ENCODE assay signal across 8 cellular contexts in genomic region chr3:129383292-129383860, GRCh38. TPM values are rescaled to one million over a fixed set of nuclear protein-coding genes. Genes with fewer than 3 reads are reported as not detected.
DNase-seq lines count a peak whose midpoint lies in the region; ATAC-seq and TF ChIP-seq lines count a peak whose summit lies in the region.

No MANE protein-coding gene starts in this region.

- peak; percentile 85 for ATAC-seq in Right ventricle myocardium inferior
- ATAC-seq in HG02870 (IDR thresholded peaks at IDR 0.05; ENCODE audit: unreplicated experiment): peak; percentile 80

- DNase-seq in Right ventricle myocardium inferior (ENCODE audit: missing footprints): peak; percentile 52
- no peak for DNase-seq in cardiac septum (ENCODE audit: low spot score)
- DNase-seq in NCI-H2081 (lab: John Stamatoyannopoulos, UW): peak; percentile 75 to 81
- DNase-seq in UCSD-AML1 (lab: John Stamatoyannopoulos, UW; ENCODE audit: unreplicated experiment): peak; percentile 53
- peak; percentile 77 to 79 for DNase-seq in cardiac fibroblast (ENCODE audit: low read depth in 2 of 2)
- peak; percentile 59 for DNase-seq in kidney glomerular epithelial cell (lab: John Stamatoyannopoulos, UW)
- peak; percentile 49 for DNase-seq in stimulated activated CD4-positive, alpha-beta T cell treated with anti-CD3 and anti-CD28 coated beads, Interleukin-4, amount 100 ng/mL, for 24 hours

- intact Hi-C loops in Right ventricle myocardium inferior (cut with DNase I): loop anchor here (5.0 to 10.0 kb wide), 2 partner anchors 444 to 551 kb away; no protein-coding TSS in a partner anchor
- intact Hi-C loops in cardiac septum (cut with DNase I): loop anchor here (5.0 to 10.0 kb wide), 2 partner anchors 221 to 449 kb away; partner anchors contain the start of gene PLXND1

- H3K4me3 ChIP-seq in cardiac fibroblast (replicated peaks in 1 of 2; ENCODE audit: low read depth in 2 of 2, low read length in 2 of 2): no peak overlapping the region

- peak; percentile 90 for TF ChIP-seq CTCF in cardiac fibroblast (IDR thresholded peaks at IDR 0.05; ENCODE audit: low read depth, low read length)

RNA-seq across cellular contexts. Expression of gene EFCAB12, which starts 45.1 kb away (rescaled TPM):
- total RNA-seq in Right ventricle myocardium inferior (not detected), cardiac septum (0.16 TPM)

RNA-seq across cellular contexts. Expression of gene MBD4, which starts 56.4 kb away (rescaled TPM):
- total RNA-seq in Right ventricle myocardium inferior: 20.2 TPM
- 18.2 TPM for total RNA-seq in cardiac septum

RNA-seq across cellular contexts. Expression of gene IFT122, which starts 56.6 kb away (rescaled TPM):
- total RNA-seq in Right ventricle myocardium inferior: 19.7 TPM
- 11.0 TPM for total RNA-seq in cardiac septum
